Comparison of ENCODE assay signal across 8 cellular contexts in the genomic region with DNA sequence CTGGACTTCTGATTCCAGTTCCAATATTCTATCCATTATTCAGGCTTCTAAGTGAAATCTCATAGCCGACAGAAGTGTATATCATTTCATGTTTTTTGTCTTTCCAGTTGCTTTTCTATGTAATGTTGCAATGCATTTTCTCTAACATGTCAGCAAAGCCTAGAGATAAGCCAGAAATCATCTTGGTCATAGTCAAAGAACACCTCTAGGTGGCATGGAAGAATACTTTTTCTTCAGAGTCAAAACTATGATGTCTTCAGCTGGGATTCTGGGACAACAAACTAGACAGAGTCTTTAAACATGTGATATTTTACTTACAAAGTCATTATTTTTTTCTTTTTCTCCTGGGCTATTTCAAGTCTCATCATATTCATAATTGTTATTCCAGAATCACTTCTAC. TPM values are rescaled to one million over a fixed set of nuclear protein-coding genes. Genes with fewer than 3 reads are reported as not detected.
DNase-seq lines count a peak whose midpoint lies in the region; ATAC-seq and TF ChIP-seq lines count a peak whose summit lies in the region.

No MANE protein-coding gene starts in this region.

- CTCF ChIA-PET in activated CD4-positive, alpha-beta T cell treated with anti-CD3 and anti-CD28 coated beads, Interleukin-2, amount 10 ng/mL, durations not matched to agents 7 days and 5 days (lab: Charles Lee): no interaction called here

- peak; percentile 55 for DNase-seq in Karpas-422
- DNase-seq in chondrocyte (ENCODE audit: low spot score): no peak
- no peak for DNase-seq in effector CD4-positive, alpha-beta T cell
- no peak for DNase-seq in AG08396 (ENCODE audit: low spot score)
- DNase-seq in activated CD4-positive, alpha-beta T cell treated with anti-CD3 and anti-CD28 coated beads, Interleukin-2, amount 10 ng/mL, durations not matched to agents 7 days and 5 days: no peak
- no peak for DNase-seq in NCI-H774 (lab: John Stamatoyannopoulos, UW)

- POLR2A ChIA-PET in activated CD4-positive, alpha-beta T cell treated with anti-CD3 and anti-CD28 coated beads, Interleukin-2, amount 10 ng/mL, durations not matched to agents 7 days and 5 days (lab: Charles Lee): no interaction called here

- no peak overlapping the region for H2AFZ ChIP-seq in Karpas-422 (ENCODE audit: low read length)

- H3K4me1 Mint-ChIP-seq in chondrocyte (ENCODE audit: low read depth): peaks cover 29% of the 10 kb centered on the region
- H3K4me1 Mint-ChIP-seq in activated CD4-positive, alpha-beta T cell treated with anti-CD3 and anti-CD28 coated beads, Interleukin-2, amount 10 ng/mL, durations not matched to agents 7 days and 5 days: peaks cover 19% of the 10 kb centered on the region

- H3K36me3 Mint-ChIP-seq in chondrocyte (ENCODE audit: low read depth): no peaks in the 10 kb centered on the region
- no peaks in the 10 kb centered on the region for H3K36me3 Mint-ChIP-seq in activated CD4-positive, alpha-beta T cell treated with anti-CD3 and anti-CD28 coated beads, Interleukin-2, amount 10 ng/mL, durations not matched to agents 7 days and 5 days (ENCODE audit: low read depth)

- H3K27ac ChIP-seq in C4-2B (no peak overlapping the region), Karpas-422 (ENCODE audit: low read length) (no peak overlapping the region)

- H3K9ac ChIP-seq in Karpas-422 (ENCODE audit: low read length): no peak overlapping the region

- no peaks in the 10 kb centered on the region for H3K9me3 ChIP-seq in Karpas-422 (ENCODE audit: low read length)

- H3K4me3 Mint-ChIP-seq in chondrocyte (ENCODE audit: unreplicated experiment): no peak overlapping the region
- H3K4me3 Mint-ChIP-seq in activated CD4-positive, alpha-beta T cell treated with anti-CD3 and anti-CD28 coated beads, Interleukin-2, amount 10 ng/mL, durations not matched to agents 7 days and 5 days: no peak overlapping the region

- H3K9me3 Mint-ChIP-seq in chondrocyte (ENCODE audit: low read depth): no peaks in the 10 kb centered on the region
- no peaks in the 10 kb centered on the region for H3K9me3 Mint-ChIP-seq in activated CD4-positive, alpha-beta T cell treated with anti-CD3 and anti-CD28 coated beads, Interleukin-2, amount 10 ng/mL, durations not matched to agents 7 days and 5 days

- H3K4me2 ChIP-seq in Karpas-422 (ENCODE audit: low read depth, low read length, poor library complexity, severe bottlenecking): no peak overlapping the region

- peak; percentile 41 for ATAC-seq in GM19351 (IDR thresholded peaks at IDR 0.05; ENCODE audit: unreplicated experiment)

- TF ChIP-seq CTCF in C4-2B (conservative IDR thresholded peaks at IDR 0.05) (peak; percentile 36), chondrocyte (IDR thresholded peaks at IDR 0.05) (peak; percentile 81)

- H3K9me2 ChIP-seq in Karpas-422 (replicated peaks; ENCODE audit: insufficient read depth, low read length): no peaks in the 10 kb centered on the region

- peaks cover 38% of the 10 kb centered on the region for H3K27me3 Mint-ChIP-seq in chondrocyte (ENCODE audit: low read depth)
- peaks cover 49% of the 10 kb centered on the region for H3K27me3 Mint-ChIP-seq in activated CD4-positive, alpha-beta T cell treated with anti-CD3 and anti-CD28 coated beads, Interleukin-2, amount 10 ng/mL, durations not matched to agents 7 days and 5 days

- no peaks in the 10 kb centered on the region for H3K79me2 ChIP-seq in Karpas-422 (ENCODE audit: low read length)

- H3K27ac Mint-ChIP-seq in chondrocyte (ENCODE audit: unreplicated experiment): no peak overlapping the region
- H3K27ac Mint-ChIP-seq in activated CD4-positive, alpha-beta T cell treated with anti-CD3 and anti-CD28 coated beads, Interleukin-2, amount 10 ng/mL, durations not matched to agents 7 days and 5 days: no peak overlapping the region

- H3K27me3 ChIP-seq in Karpas-422 (ENCODE audit: low read length): no peaks in the 10 kb centered on the region

- no peaks in the 10 kb centered on the region for H3K4me1 ChIP-seq in Karpas-422 (ENCODE audit: low read length)

- no peaks in the 10 kb centered on the region for H4K20me1 ChIP-seq in Karpas-422 (ENCODE audit: insufficient read depth, low read depth, low read length)

- H3K36me3 ChIP-seq in Karpas-422 (ENCODE audit: insufficient read depth, low read length): no peaks in the 10 kb centered on the region

- H3K4me3 ChIP-seq in Karpas-422 (ENCODE audit: low read length): no peak overlapping the region

RNA-seq across cellular contexts. Expression of gene GAS2, which starts 4.4 kb away (rescaled TPM):
- total RNA-seq in Karpas-422 (2014; rRNA removed; shearing (Covaris generic); ENCODE audit: low replicate concordance): 0.86 TPM in 1 of 2 replicates, not detected in the other
- 1.2 to 1.7 TPM (median 1.6 TPM) in 3 replicates for total RNA-seq in chondrocyte
- total RNA-seq in activated CD4-positive, alpha-beta T cell treated with anti-CD3 and anti-CD28 coated beads, Interleukin-2, amount 10 ng/mL, durations not matched to agents 7 days and 5 days: 1 to 10 TPM in 1 of 2 experiments, under 1 TPM in 1; 0.98 to 1.3 TPM

RNA-seq across cellular contexts. Expression of gene FANCF, which starts 45.2 kb away (rescaled TPM):
- total RNA-seq in Karpas-422 (2014; rRNA removed; shearing (Covaris generic); ENCODE audit: low replicate concordance): 11.1 and 15.6 TPM in 2 replicates
- 7.0 to 7.4 TPM (median 7.2 TPM) in 3 replicates for total RNA-seq in chondrocyte
- 10 to 100 TPM; 15.7 to 16.4 TPM for total RNA-seq in activated CD4-positive, alpha-beta T cell treated with anti-CD3 and anti-CD28 coated beads, Interleukin-2, amount 10 ng/mL, durations not matched to agents 7 days and 5 days
